19 cellular contexts compared by ENCODE assay signal in the genomic region with DNA sequence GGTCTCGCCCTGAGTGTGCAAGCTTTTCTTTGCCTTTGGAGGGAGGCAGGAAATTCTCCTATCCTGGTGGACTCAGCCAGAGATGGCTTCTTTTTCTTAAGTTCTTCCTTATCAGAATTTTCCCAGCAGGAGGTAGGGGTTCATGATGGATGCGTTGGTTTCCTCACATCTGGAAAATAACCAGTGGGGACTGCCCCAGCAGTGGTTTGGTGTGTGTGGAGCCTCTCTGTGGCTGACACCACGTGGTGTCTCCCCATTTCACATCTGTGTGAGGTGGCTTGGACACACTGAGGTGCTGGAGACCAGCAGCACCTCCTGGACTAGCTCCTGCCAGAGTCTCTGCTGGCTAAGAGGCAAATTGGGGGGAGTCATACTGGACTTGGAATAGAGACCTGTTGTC. TPM values are rescaled to one million over a fixed set of nuclear protein-coding genes. Genes with fewer than 3 reads are reported as not detected.
"Had no signal": no experiment of that assay in that cellular context is flagged by ENCODE, and none has a peak within 500 bp of the region (broad histone marks: within the 10 kb centered on the region; RNA-seq: fewer than 3 reads in every experiment).

No MANE protein-coding gene starts in this region.

- H3K4me1 ChIP-seq: right atrium auricular region had no signal

- H3K4me1 Mint-ChIP-seq: activated naive CD4-positive, alpha-beta T cell treated with anti-CD3 and anti-CD28 coated beads, Interleukin-2, amount 10 ng/mL, durations not matched to agents 7 days and 5 days; activated naive CD8-positive, alpha-beta T cell treated with anti-CD3 and anti-CD28 coated beads, Interleukin-2, amount 50 U/mL, for 24 hours; central memory CD8-positive, alpha-beta T cell; natural killer cell had no signal

- H3K27me3 ChIP-seq: right atrium auricular region, transverse colon had no signal

- DNase-seq: activated CD4-positive, alpha-beta T cell treated with anti-CD3 and anti-CD28 coated beads for 1 hour; activated CD8-positive, alpha-beta memory T cell treated with anti-CD3 and anti-CD28 coated beads for 24 hours; activated CD8-positive, alpha-beta memory T cell treated with anti-CD3 and anti-CD28 coated beads, Interleukin-2, amount 50 U/mL, for 48 hours; activated effector memory CD4-positive, alpha-beta T cell treated with Interleukin-2 at 50 U/mL for 16 hours; activated naive CD4-positive, alpha-beta T cell treated with anti-CD3 and anti-CD28 coated beads, Interleukin-2, amount 10 ng/mL, durations not matched to agents 7 days and 5 days; activated naive CD8-positive, alpha-beta T cell treated with anti-CD3 and anti-CD28 coated beads, Interleukin-2, amount 50 U/mL, for 24 hours; activated T-cell treated with anti-CD3 and anti-CD28 coated beads, Interleukin-2, amount 50 U/mL, for 48 hours; aorta; effector memory CD4-positive, alpha-beta T cell; foreskin fibroblast; mesendoderm; natural killer cell; nucleus accumbens; T-helper 1 cell; T-helper 9 cell; transverse colon had no signal

- H3K36me3 Mint-ChIP-seq: activated naive CD4-positive, alpha-beta T cell treated with anti-CD3 and anti-CD28 coated beads, Interleukin-2, amount 10 ng/mL, durations not matched to agents 7 days and 5 days; natural killer cell had no signal

- H3K9me3 Mint-ChIP-seq: activated naive CD4-positive, alpha-beta T cell treated with anti-CD3 and anti-CD28 coated beads, Interleukin-2, amount 10 ng/mL, durations not matched to agents 7 days and 5 days; activated naive CD8-positive, alpha-beta T cell treated with anti-CD3 and anti-CD28 coated beads, Interleukin-2, amount 50 U/mL, for 24 hours; central memory CD8-positive, alpha-beta T cell; stimulated activated naive CD8-positive, alpha-beta T cell treated with anti-CD3 and anti-CD28 coated beads, Interleukin-15, Interleukin-2, amounts not matched to agents 100 ng/mL and 50 ng/mL, for 24 hours had no signal

- H3K27ac Mint-ChIP-seq: activated naive CD4-positive, alpha-beta T cell treated with anti-CD3 and anti-CD28 coated beads, Interleukin-2, amount 10 ng/mL, durations not matched to agents 7 days and 5 days; activated naive CD8-positive, alpha-beta T cell treated with anti-CD3 and anti-CD28 coated beads, Interleukin-2, amount 50 U/mL, for 24 hours; natural killer cell; stimulated activated naive CD8-positive, alpha-beta T cell treated with anti-CD3 and anti-CD28 coated beads, Interleukin-15, Interleukin-2, amounts not matched to agents 100 ng/mL and 50 ng/mL, for 24 hours had no signal

- H3K4me3 ChIP-seq: right atrium auricular region, transverse colon had no signal

- H3K9me3 ChIP-seq: right atrium auricular region, transverse colon had no signal

- H3K27me3 Mint-ChIP-seq: activated naive CD4-positive, alpha-beta T cell treated with anti-CD3 and anti-CD28 coated beads, Interleukin-2, amount 10 ng/mL, durations not matched to agents 7 days and 5 days had no signal

- H3K36me3 ChIP-seq: right atrium auricular region, transverse colon had no signal

- ATAC-seq: activated naive CD8-positive, alpha-beta T cell treated with anti-CD3 and anti-CD28 coated beads, Interleukin-2, amount 50 U/mL, for 24 hours; natural killer cell had no signal

- H3K27ac ChIP-seq: right atrium auricular region, transverse colon had no signal

- H3K4me3 Mint-ChIP-seq: activated naive CD4-positive, alpha-beta T cell treated with anti-CD3 and anti-CD28 coated beads, Interleukin-2, amount 10 ng/mL, durations not matched to agents 7 days and 5 days; activated naive CD8-positive, alpha-beta T cell treated with anti-CD3 and anti-CD28 coated beads, Interleukin-2, amount 50 U/mL, for 24 hours; central memory CD8-positive, alpha-beta T cell; natural killer cell; stimulated activated naive CD8-positive, alpha-beta T cell treated with anti-CD3 and anti-CD28 coated beads, Interleukin-15, Interleukin-2, amounts not matched to agents 100 ng/mL and 50 ng/mL, for 24 hours had no signal

RNA-seq across cellular contexts. Expression of a gene that starts 32.6 kb away (rescaled TPM):
- total RNA-seq: right atrium auricular region had no signal
